ENCODE assay signal across 23 cellular contexts in the genomic region with DNA sequence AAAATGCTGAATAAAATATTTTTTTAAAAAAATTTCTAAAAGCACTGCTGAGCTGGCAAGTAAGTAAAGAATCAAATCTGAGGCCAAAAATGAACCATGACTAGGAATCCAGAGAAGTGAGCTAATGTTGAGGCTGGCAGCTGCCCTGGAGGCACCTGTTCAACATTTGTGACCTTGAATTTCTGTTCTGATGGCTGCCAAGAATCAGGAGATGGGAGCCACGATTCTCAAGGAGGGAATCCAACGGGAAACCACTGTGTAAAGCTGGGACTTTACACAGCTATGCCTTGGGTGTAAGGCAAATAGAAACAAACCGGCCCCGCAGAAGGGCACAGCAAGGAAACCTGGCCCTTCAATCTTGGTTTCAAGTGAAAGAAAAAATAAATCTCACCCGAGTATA. TPM values are rescaled to one million over a fixed set of nuclear protein-coding genes. Genes with fewer than 3 reads are reported as not detected.
A peak's percentile ranks its signal among the peaks of the same experiment; 100 is the strongest.
DNase-seq lines count a peak whose midpoint lies in the region; ATAC-seq and TF ChIP-seq lines count a peak whose summit lies in the region.
"Had no signal": no experiment of that assay in that cellular context is flagged by ENCODE, and none has a peak within 500 bp of the region (broad histone marks: within the 10 kb centered on the region; RNA-seq: fewer than 3 reads in every experiment).

No MANE protein-coding gene starts in this region.

- no peaks in the 10 kb centered on the region for H3K27me3 Mint-ChIP-seq in activated CD8-positive, alpha-beta T cell treated with anti-CD3 and anti-CD28 coated beads for 36 hours
- H3K27me3 Mint-ChIP-seq: activated B cell treated with CpG ODN at 0.5 μM for 24 hours; effector memory CD8-positive, alpha-beta T cell had no signal

- no peak overlapping the region for H3K4me3 ChIP-seq in body of pancreas
- peak overlapping the region in 1 of 3 donors; percentile 31 for H3K4me3 ChIP-seq in skeletal muscle tissue (ENCODE audit: low read length in 3 of 3)
- H3K4me3 ChIP-seq: SK-N-MC, uterus had no signal

- H3K36me3 ChIP-seq in body of pancreas (replicated peaks in 1 of 2; ENCODE audit: insufficient read depth in 1 of 2, low read depth in 2 of 2): no peaks in the 10 kb centered on the region
- peaks cover 4 to 12% (median 7%) of the 10 kb centered on the region in 3 donors for H3K36me3 ChIP-seq in skeletal muscle tissue (ENCODE audit: control insufficient read depth in 3 of 3, insufficient read depth in 3 of 3, low read length in 3 of 3)
- H3K36me3 ChIP-seq: uterus had no signal

- DNase-seq in LHCN-M2 (ENCODE audit: low read depth): peak; percentile 67
- DNase-seq in body of pancreas: peak; percentile 40 to 68 (median 64)
- DNase-seq in myocyte (ENCODE audit: low read depth): peak; percentile 88
- no peak for DNase-seq in activated CD8-positive, alpha-beta T cell treated with anti-CD3 and anti-CD28 coated beads for 36 hours
- DNase-seq in SK-N-DZ (ENCODE audit: low spot score): no peak
- no peak for DNase-seq in GOT3 (lab: John Stamatoyannopoulos, UW)
- DNase-seq: activated B cell treated with CpG ODN at 0.5 μM for 24 hours; activated CD4-positive, alpha-beta T cell treated with anti-CD3 and anti-CD28 coated beads, Interleukin-2, amount 50 U/mL, for 48 hours; activated effector memory CD4-positive, alpha-beta T cell treated with Interleukin-2 at 50 U/mL for 16 hours; DMS79; effector memory CD8-positive, alpha-beta T cell; HCEC 1CT; IMR-90; MM.1S; NCI-H1417 treated with DMSO at 0.1 percent for 48 hours; NCI-H2107; NCI-H510A treated with DMSO at 0.1 percent for 48 hours; NK-92 treated with Interleukin-12 subunit alpha and Interleukin-12 subunit beta, amount 100 ng/mL, for 24 hours; retina; stimulated activated CD8-positive, alpha-beta memory T cell treated with anti-CD3 and anti-CD28 coated beads, Interleukin-4, amount 100 ng/mL, for 48 hours; uterus had no signal

- H3K4me1 Mint-ChIP-seq in activated CD8-positive, alpha-beta T cell treated with anti-CD3 and anti-CD28 coated beads for 36 hours (ENCODE audit: low read depth): peaks cover 33% of the 10 kb centered on the region

- ATAC-seq in body of pancreas: peak; percentile 80
- ATAC-seq in activated CD8-positive, alpha-beta T cell treated with anti-CD3 and anti-CD28 coated beads for 36 hours: no peak
- ATAC-seq: effector memory CD8-positive, alpha-beta T cell had no signal

- intact Hi-C loops in body of pancreas (cut with DNase I): no loop called here
- intact Hi-C loops in activated CD8-positive, alpha-beta T cell treated with anti-CD3 and anti-CD28 coated beads for 36 hours (cut with micrococcal nuclease): no loop called here

- CTCF ChIA-PET in activated CD8-positive, alpha-beta T cell treated with anti-CD3 and anti-CD28 coated beads for 36 hours (lab: Charles Lee): no interaction called here

- TF ChIP-seq CTCF in body of pancreas (IDR thresholded peaks at IDR 0.05): no peak
- TF ChIP-seq CTCF in activated CD8-positive, alpha-beta T cell treated with anti-CD3 and anti-CD28 coated beads for 36 hours (IDR thresholded peaks at IDR 0.05): no peak

- no peak overlapping the region for H3K9ac ChIP-seq in skeletal muscle tissue (ENCODE audit: low read depth in 1 of 3, low read length in 3 of 3)

- H3K27me3 ChIP-seq in body of pancreas (no peaks in the 10 kb centered on the region), skeletal muscle tissue (ENCODE audit: control insufficient read depth in 3 of 3, insufficient read depth in 3 of 3, low read length in 3 of 3) (no peaks in the 10 kb centered on the region)
- H3K27me3 ChIP-seq: uterus had no signal

- peaks cover 34% of the 10 kb centered on the region for H3K36me3 Mint-ChIP-seq in activated CD8-positive, alpha-beta T cell treated with anti-CD3 and anti-CD28 coated beads for 36 hours (ENCODE audit: low read depth)

- POLR2A ChIA-PET in activated CD8-positive, alpha-beta T cell treated with anti-CD3 and anti-CD28 coated beads for 36 hours (lab: Charles Lee): no interaction called here

- WGBS in body of pancreas, 2 donors: 25 to 34% methylated on average over 5 of the region's 5 CpGs

- H3K4me3 Mint-ChIP-seq in activated CD8-positive, alpha-beta T cell treated with anti-CD3 and anti-CD28 coated beads for 36 hours: no peak overlapping the region
- H3K4me3 Mint-ChIP-seq: activated B cell treated with CpG ODN at 0.5 μM for 24 hours; effector memory CD8-positive, alpha-beta T cell had no signal

- H3K27ac ChIP-seq in body of pancreas (peak overlapping the region in 1 of 4 donors; percentile 34), skeletal muscle tissue (ENCODE audit: low read depth, low read length) (peak overlapping the region; percentile 1)
- H3K27ac ChIP-seq: SK-N-MC, uterus had no signal

- peaks cover 12% of the 10 kb centered on the region for H3K9me3 Mint-ChIP-seq in activated CD8-positive, alpha-beta T cell treated with anti-CD3 and anti-CD28 coated beads for 36 hours
- H3K9me3 Mint-ChIP-seq: activated B cell treated with CpG ODN at 0.5 μM for 24 hours; effector memory CD8-positive, alpha-beta T cell had no signal

- no peak overlapping the region for H3K27ac Mint-ChIP-seq in activated CD8-positive, alpha-beta T cell treated with anti-CD3 and anti-CD28 coated beads for 36 hours
- H3K27ac Mint-ChIP-seq: activated B cell treated with CpG ODN at 0.5 μM for 24 hours had no signal

- H3K9me3 ChIP-seq in body of pancreas: no peaks in the 10 kb centered on the region
- H3K9me3 ChIP-seq in skeletal muscle tissue (ENCODE audit: control insufficient read depth in 3 of 3, low read length in 3 of 3): no peaks in the 10 kb centered on the region

- no peak for TF ChIP-seq POLR2A in body of pancreas (IDR thresholded peaks at IDR 0.05)

- H3K4me1 ChIP-seq in body of pancreas (peaks cover 12% of the 10 kb centered on the region), skeletal muscle tissue (ENCODE audit: control insufficient read depth in 3 of 3, insufficient read depth in 3 of 3, low read length in 3 of 3) (peaks cover 19 to 24% (median 24%) of the 10 kb centered on the region in 3 donors)
- H3K4me1 ChIP-seq: uterus had no signal

RNA-seq across cellular contexts. Expression of a gene that starts 22.7 kb away (rescaled TPM):
- 19.9 and 28.0 TPM in 2 replicates for total RNA-seq in LHCN-M2 (2014; rRNA removed)
- 29.3 TPM for polyA plus RNA-seq in LHCN-M2 (2012)
- total RNA-seq in body of pancreas: 10 to 100 TPM; 45.7 to 46.1 TPM
- total RNA-seq in myocyte: 26.1 and 32.4 TPM in 2 replicates
- polyA plus RNA-seq in myocyte (2012): 44.7 TPM
- total RNA-seq in skeletal muscle tissue: 25.1 TPM
- total RNA-seq in activated CD8-positive, alpha-beta T cell treated with anti-CD3 and anti-CD28 coated beads for 36 hours: 10 to 100 TPM; 24.5 to 25.8 TPM
- polyA plus RNA-seq in SK-N-DZ (2014; cell fraction: cytosol; rRNA removed): 2.4 and 8.2 TPM in 2 replicates
- 1.9 and 3.7 TPM in 2 replicates for polyA plus RNA-seq in SK-N-DZ (2014; cell fraction: nucleus; rRNA removed)

Comparison
In these comparisons a context has a peak if more than half of its experiments do, and no peak if none do; other contexts are left out.
1. DNase-seq: peak in LHCN-M2 (single experiment), body of pancreas (4 of 4) and myocyte (single experiment); none in activated CD8-positive, alpha-beta T cell treated with anti-CD3 and anti-CD28 coated beads for 36 hours (single experiment), SK-N-DZ (single experiment) and GOT3 (single experiment).